23 cellular contexts compared by ENCODE assay signal in genomic region chr11:27807594-27807993, GRCh38.
DNase-seq lines count a peak whose midpoint lies in the region; TF ChIP-seq lines count a peak whose summit lies in the region.
"Had no signal": no experiment of that assay in that cellular context is flagged by ENCODE, and none has a peak within 500 bp of the region (broad histone marks: within the 10 kb centered on the region; RNA-seq: fewer than 3 reads in every experiment).

No MANE protein-coding gene starts in this region.

- DNase-seq in AG04449 (ENCODE audit: low read depth, low spot score) (peak; percentile 51), GM03348 (ENCODE audit: low spot score) (peak; percentile 17), RPMI7951 (ENCODE audit: low read depth) (peak; percentile 11), fibroblast of villous mesenchyme (ENCODE audit: low read depth) (peak; percentile 90), COR-L47 (lab: John Stamatoyannopoulos, UW) (no peak), SKM-1 treated with dmso at 0.1 percent for 144 hours (lab: John Stamatoyannopoulos, UW; ENCODE audit: unreplicated experiment) (no peak), NCI-H345 treated with DMSO at 0.1 percent for 48 hours (lab: John Stamatoyannopoulos, UW; ENCODE audit: unreplicated experiment) (no peak)
- DNase-seq in activated naive CD4-positive, alpha-beta T cell (lab: John Stamatoyannopoulos, UW), result no peak
- DNase-seq: activated CD4-positive, alpha-beta T cell treated with anti-CD3 and anti-CD28 coated beads, Interleukin-2, amount 50 U/mL, for 1 hour; activated CD8-positive, alpha-beta memory T cell treated with anti-CD3 and anti-CD28 coated beads, Interleukin-2, amount 50 U/mL, for 4 hours; dorsolateral prefrontal cortex; gastrocnemius medialis; hypothalamus; left ventricle myocardium inferior; naive thymus-derived CD4-positive, alpha-beta T cell; NCI-H1930; NCI-H69; stimulated activated CD4-positive, alpha-beta T cell treated with anti-CD3 and anti-CD28 coated beads, Interleukin-2, amount 100 ng/mL, for 24 hours; upper lobe of right lung; WERI-Rb-1 had no signal

- CTCF ChIA-PET in AG04449 (lab: Yijun Ruan, JAX), result no interaction called here

- POLR2A ChIA-PET in AG04449 (lab: Yijun Ruan, JAX), result no interaction called here

- H3K4me3 ChIP-seq in AG04449 (ENCODE audit: low read depth, low read length), result no peak overlapping the region
- no peak overlapping the region for H3K4me3 ChIP-seq in fibroblast of villous mesenchyme (ENCODE audit: low read depth, low read length)
- H3K4me3 ChIP-seq: dorsolateral prefrontal cortex, gastrocnemius medialis, GM23338, left ventricle myocardium inferior, SK-N-MC, skin epidermis, upper lobe of right lung had no signal

- TF ChIP-seq CTCF in AG04449 (IDR thresholded peaks at IDR 0.05; ENCODE audit: insufficient read depth, low read length, missing control alignments), result no peak
- TF ChIP-seq CTCF in fibroblast of villous mesenchyme (IDR thresholded peaks at IDR 0.05; ENCODE audit: insufficient read depth, low read depth, low read length), result no peak

Comparison
In these comparisons a context has a peak if more than half of its experiments do, and no peak if none do; other contexts are left out.
1. DNase-seq: peak in AG04449 (single experiment), GM03348 (single experiment), RPMI7951 (single experiment) and fibroblast of villous mesenchyme (single experiment); none in COR-L47 (single experiment), activated naive CD4-positive, alpha-beta T cell (0 of 4), SKM-1 treated with dmso at 0.1 percent for 144 hours (single experiment) and NCI-H345 treated with DMSO at 0.1 percent for 48 hours (single experiment).